Comparison of ENCODE assay signal across 27 cellular contexts in the genomic region with DNA sequence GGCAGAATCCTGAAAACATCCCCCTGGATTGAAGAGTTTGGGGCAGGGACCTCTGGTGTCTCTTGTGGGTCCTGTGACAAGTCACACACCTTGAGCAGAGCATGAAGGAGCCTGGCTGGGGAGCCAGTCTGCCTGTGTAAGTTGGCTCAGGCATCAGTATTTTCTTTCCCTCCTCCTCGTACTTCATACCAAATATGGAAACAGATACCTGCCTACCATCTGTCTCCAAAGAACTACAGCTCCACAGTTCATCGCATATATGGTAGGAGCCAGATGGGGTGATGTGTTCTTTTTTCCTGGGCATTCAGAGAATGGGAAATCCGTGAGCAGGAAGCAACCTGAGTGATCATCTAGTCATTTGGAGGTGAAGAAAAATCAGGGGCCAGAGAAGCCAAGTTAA.
"Had no signal": no experiment of that assay in that cellular context is flagged by ENCODE, and none has a peak within 500 bp of the region (broad histone marks: within the 10 kb centered on the region; RNA-seq: fewer than 3 reads in every experiment).

No MANE protein-coding gene starts in this region.

- H3K36me3 ChIP-seq: ascending aorta, cardiac muscle cell, right atrium auricular region, stomach, thyroid gland, upper lobe of right lung had no signal

- H3K27me3 ChIP-seq: ascending aorta, right atrium auricular region, stomach, thyroid gland, upper lobe of right lung had no signal

- ATAC-seq: activated CD4-positive, CD25-positive, alpha-beta regulatory T cell treated with anti-CD3 and anti-CD28 coated beads, Interleukin-2, amount 50 U/mL, for 24 hours; left cardiac atrium; stimulated activated naive B cell treated with anti-CD40 and anti-IgM and Interleukin-4, amounts not matched to agents 10 μg/mL and 1 μg/mL and 100 μg/mL, for 72 hours; upper lobe of right lung had no signal

- H3K27ac ChIP-seq: ascending aorta, cardiac muscle cell, parathyroid adenoma, right atrium auricular region, stomach, thyroid gland, upper lobe of right lung, VCaP had no signal

- H3K4me1 ChIP-seq: ascending aorta, parathyroid adenoma, right atrium auricular region, stomach, thyroid gland, upper lobe of right lung had no signal

- DNase-seq: activated CD4-positive, alpha-beta T cell treated with anti-CD3 and anti-CD28 coated beads for 48 hours; activated CD4-positive, alpha-beta T cell treated with anti-CD3 and anti-CD28 coated beads, Interleukin-2, amount 50 U/mL, for 48 hours; activated CD8-positive, alpha-beta memory T cell treated with anti-CD3 and anti-CD28 coated beads for 24 hours; activated effector memory CD4-positive, alpha-beta T cell treated with anti-CD3 and anti-CD28 coated beads, Interleukin-2, amount 50 U/mL, for 16 hours; activated naive CD4-positive, alpha-beta T cell treated with anti-CD3 and anti-CD28 coated beads, Interleukin-2, amount 10 ng/mL, durations not matched to agents 7 days and 5 days; activated naive CD8-positive, alpha-beta T cell treated with anti-CD3 and anti-CD28 coated beads, Interleukin-2, amount 10 ng/mL, durations not matched to agents 7 days and 5 days; cortex of kidney; foreskin fibroblast; head of caudate nucleus; left cardiac atrium; mammary epithelial cell; naive B cell; nucleus accumbens; stimulated activated CD4-positive, alpha-beta T cell treated with anti-CD3 and anti-CD28 coated beads, Interleukin-15, amount 100 ng/mL, for 24 hours; stimulated activated CD4-positive, alpha-beta T cell treated with anti-CD3 and anti-CD28 coated beads, Interleukin-2, amount 100 ng/mL, for 24 hours; stimulated activated naive B cell treated with anti-CD40 and anti-IgM and Interleukin-4, amounts not matched to agents 10 μg/mL and 1 μg/mL and 100 μg/mL, for 72 hours; stomach; T-helper 9 cell; thyroid gland; upper lobe of right lung had no signal

- H3K4me3 ChIP-seq: ascending aorta, cardiac muscle cell, right atrium auricular region, smooth muscle cell, stomach, thyroid gland, upper lobe of right lung had no signal

- H3K9me3 ChIP-seq: ascending aorta, right atrium auricular region, stomach, thyroid gland, upper lobe of right lung had no signal
